In genomic region chr5:107831612-107832395, GRCh38 we compare ENCODE assay signal across 20 cellular contexts.
DNase-seq lines count a peak whose midpoint lies in the region; ATAC-seq and TF ChIP-seq lines count a peak whose summit lies in the region.
"Had no signal": no experiment of that assay in that cellular context is flagged by ENCODE, and none has a peak within 500 bp of the region (broad histone marks: within the 10 kb centered on the region; RNA-seq: fewer than 3 reads in every experiment).

No MANE protein-coding gene starts in this region.

- H3K9me3 Mint-ChIP-seq in GM23338 (no peaks in the 10 kb centered on the region), WTC11 (no peaks in the 10 kb centered on the region), Calu3 (ENCODE audit: low read depth, unreplicated experiment) (no peaks in the 10 kb centered on the region)
- H3K9me3 Mint-ChIP-seq: activated naive CD8-positive, alpha-beta T cell treated with anti-CD3 and anti-CD28 coated beads, Interleukin-2, amount 10 ng/mL, durations not matched to agents 7 days and 5 days; activated T-cell treated with anti-CD3 and anti-CD28 coated beads, Interleukin-2, amount 50 U/mL, for 4 hours had no signal

- DNase-seq in AG09319 (ENCODE audit: extremely low read depth, low read depth) (peak; percentile 64), GM23338 (ENCODE audit: low spot score) (peak; percentile 32), WTC11 (ENCODE audit: low spot score) (no peak), left colon (no peak), Calu3 (no peak), lower lobe of right lung (no peak)
- DNase-seq: activated CD4-positive, alpha-beta T cell treated with anti-CD3 and anti-CD28 coated beads, Interleukin-2, amount 50 U/mL, for 4 hours; activated naive CD8-positive, alpha-beta T cell treated with anti-CD3 and anti-CD28 coated beads, Interleukin-2, amount 10 ng/mL, durations not matched to agents 7 days and 5 days; activated T-cell treated with anti-CD3 and anti-CD28 coated beads, Interleukin-2, amount 50 U/mL, for 4 hours; cerebellar nuclear complex; head of caudate nucleus; kidney; NCI-H2107; stimulated activated naive CD4-positive, alpha-beta T cell treated with Interleukin-2 at 50 U/mL for 16 hours; T-helper 9 cell had no signal

- no TSS peak for BruUV-seq in Calu3 (replicated peaks; lab: Mats Ljungman, UMichigan)

- H3K4me2 ChIP-seq in GM23338, result no peak overlapping the region

- H3K4me1 Mint-ChIP-seq in GM23338 (peaks cover 21% of the 10 kb centered on the region), WTC11 (peaks cover 20% of the 10 kb centered on the region), Calu3 (ENCODE audit: low read depth, unreplicated experiment) (no peaks in the 10 kb centered on the region)
- H3K4me1 Mint-ChIP-seq: activated naive CD8-positive, alpha-beta T cell treated with anti-CD3 and anti-CD28 coated beads, Interleukin-2, amount 10 ng/mL, durations not matched to agents 7 days and 5 days; CD14-positive monocyte had no signal

- H3K36me3 Mint-ChIP-seq in GM23338 (ENCODE audit: low read depth), result no peaks in the 10 kb centered on the region
- no peaks in the 10 kb centered on the region for H3K36me3 Mint-ChIP-seq in WTC11
- H3K36me3 Mint-ChIP-seq in Calu3 (ENCODE audit: insufficient read depth, unreplicated experiment), result no peaks in the 10 kb centered on the region
- H3K36me3 Mint-ChIP-seq: activated naive CD8-positive, alpha-beta T cell treated with anti-CD3 and anti-CD28 coated beads, Interleukin-2, amount 10 ng/mL, durations not matched to agents 7 days and 5 days; CD14-positive monocyte had no signal

- no peaks in the 10 kb centered on the region for H3K79me2 ChIP-seq in GM23338 (replicated peaks; ENCODE audit: insufficient read depth)
- H3K79me2 ChIP-seq: parathyroid adenoma had no signal

- CTCF ChIA-PET in WTC11 (lab: Charles Lee), result interaction anchor here (0.7 kb wide), 1 partner anchor 260 kb away, joined by 3 read pairs; no protein-coding TSS in a partner anchor
- CTCF ChIA-PET in Calu3 (lab: Charles Lee), result no interaction called here

- TF ChIP-seq CTCF in AG09319 (IDR thresholded peaks at IDR 0.05; ENCODE audit: low read depth, low read length) (no peak), GM23338 (conservative IDR thresholded peaks at IDR 0.05; ENCODE audit: low read depth in 2 of 2) (peak; percentile 7 to 47; a peak in 2 of 4 replicates), WTC11 (IDR thresholded peaks at IDR 0.05) (no peak), Calu3 (IDR thresholded peaks at IDR 0.05; ENCODE audit: unreplicated experiment) (no peak), lower lobe of right lung (IDR thresholded peaks at IDR 0.05) (no peak)

- 0 out of 2 replicates have a peak, but pooled peaks cover 7% of the 10 kb centered on the region for H3K4me1 ChIP-seq in GM23338 (ENCODE audit: insufficient read depth)
- no peaks in the 10 kb centered on the region for H3K4me1 ChIP-seq in lower lobe of right lung
- H3K4me1 ChIP-seq: parathyroid adenoma had no signal

- H3K4me3 Mint-ChIP-seq in GM23338 (no peak overlapping the region), WTC11 (no peak overlapping the region), Calu3 (ENCODE audit: low read depth, unreplicated experiment) (no peak overlapping the region)
- H3K4me3 Mint-ChIP-seq: activated naive CD8-positive, alpha-beta T cell treated with anti-CD3 and anti-CD28 coated beads, Interleukin-2, amount 10 ng/mL, durations not matched to agents 7 days and 5 days; activated T-cell treated with anti-CD3 and anti-CD28 coated beads, Interleukin-2, amount 50 U/mL, for 4 hours; CD14-positive monocyte had no signal

- intact Hi-C loops in left colon (cut with DNase I, micrococcal nuclease) (no loop called here), Calu3 (cut with micrococcal nuclease; ENCODE audit: unreplicated experiment) (no loop called here), lower lobe of right lung (cut with DNase I) (no loop called here)

- H4K20me1 ChIP-seq in GM23338 (replicated peaks; ENCODE audit: insufficient read depth), result no peaks in the 10 kb centered on the region

- no peak overlapping the region for H3K27ac ChIP-seq in GM23338 (ENCODE audit: low read depth)
- no peak overlapping the region for H3K27ac ChIP-seq in lower lobe of right lung
- H3K27ac ChIP-seq: parathyroid adenoma, skin epidermis had no signal

- peak overlapping the region; percentile 67 for H2AFZ ChIP-seq in GM23338
- H2AFZ ChIP-seq: parathyroid adenoma had no signal

- ATAC-seq in GM23338 (peak; percentile 52), WTC11 (peak; percentile 78), left colon (peak; percentile 50), lower lobe of right lung (no peak), HG03045 (IDR thresholded peaks at IDR 0.05; ENCODE audit: unreplicated experiment) (no peak), GM18511 (IDR thresholded peaks at IDR 0.05; ENCODE audit: unreplicated experiment) (no peak)
- ATAC-seq: activated T-cell treated with anti-CD3 and anti-CD28 coated beads, Interleukin-2, amount 50 U/mL, for 4 hours had no signal

- no peaks in the 10 kb centered on the region for H3F3A ChIP-seq in GM23338 (replicated peaks; ENCODE audit: low read depth)

- H3K4me3 ChIP-seq in GM23338 (no peak overlapping the region), lower lobe of right lung (no peak overlapping the region)
- H3K4me3 ChIP-seq: skin epidermis had no signal

- H3K27ac Mint-ChIP-seq in GM23338, result no peak overlapping the region
- H3K27ac Mint-ChIP-seq in WTC11, result peak overlapping the region; percentile 3; the same call in 1 of the 2 replicates
- H3K27ac Mint-ChIP-seq in Calu3 (ENCODE audit: unreplicated experiment), result no peak overlapping the region
- H3K27ac Mint-ChIP-seq: activated naive CD8-positive, alpha-beta T cell treated with anti-CD3 and anti-CD28 coated beads, Interleukin-2, amount 10 ng/mL, durations not matched to agents 7 days and 5 days had no signal

- H3K27me3 Mint-ChIP-seq in GM23338 (ENCODE audit: insufficient read depth, low read depth, poor library complexity), result peaks cover 4% of the 10 kb centered on the region
- 0 out of 2 replicates have a peak, but pooled peaks cover 2% of the 10 kb centered on the region for H3K27me3 Mint-ChIP-seq in WTC11 (ENCODE audit: low read depth)
- H3K27me3 Mint-ChIP-seq in Calu3 (ENCODE audit: unreplicated experiment), result peaks cover 45% of the 10 kb centered on the region

- POLR2A ChIA-PET in WTC11 (lab: Charles Lee), result no interaction called here

- H3K9me3 ChIP-seq in lower lobe of right lung, result no peaks in the 10 kb centered on the region

- H3K36me3 ChIP-seq in GM23338 (ENCODE audit: insufficient read depth), result no peaks in the 10 kb centered on the region
- H3K36me3 ChIP-seq in lower lobe of right lung, result no peaks in the 10 kb centered on the region

- H3K27me3 ChIP-seq in GM23338 (ENCODE audit: insufficient read depth), result no peaks in the 10 kb centered on the region
- H3K27me3 ChIP-seq in lower lobe of right lung (ENCODE audit: low read depth), result no peaks in the 10 kb centered on the region

- H3K9me2 ChIP-seq in GM23338 (ENCODE audit: insufficient read depth), result peaks cover 6% of the 10 kb centered on the region; the same call in 1 of the 2 replicates

TF ChIP-seq in GM23338, 12 proteins besides CTCF, POLR2A, EP300 and RAD21 (continues in another document):
- TF ChIP-seq ZNF331 (CRISPR knock-in tag; IDR thresholded peaks at IDR 0.05; ENCODE audit: low read depth) (no peak), STAT1 (IDR thresholded peaks at IDR 0.05; ENCODE audit: unreplicated experiment) (no peak)

TF ChIP-seq in WTC11, 78 proteins besides CTCF, POLR2A, EP300 and RAD21 (continues in another document):
- TF ChIP-seq ARID4B (CRISPR knock-in tag; IDR thresholded peaks at IDR 0.05; ENCODE audit: borderline replicate concordance) (no peak), CDX4 (CRISPR knock-in tag; IDR thresholded peaks at IDR 0.05; ENCODE audit: borderline replicate concordance) (no peak), EMX1 (CRISPR knock-in tag; IDR thresholded peaks at IDR 0.05) (no peak)

Comparison
In these comparisons a context has a peak if more than half of its experiments do, and no peak if none do; other contexts are left out.
1. DNase-seq: peak in AG09319 (single experiment) and GM23338 (single experiment); none in WTC11 (single experiment), left colon (0 of 2), Calu3 (single experiment) and lower lobe of right lung (single experiment).
2. CTCF ChIP-seq: peak in GM23338 (2 of 2); none in AG09319 (single experiment), WTC11 (single experiment), Calu3 (single experiment) and lower lobe of right lung (single experiment).
3. ATAC-seq: peak in GM23338 (single experiment), WTC11 (single experiment) and left colon (single experiment); none in lower lobe of right lung (0 of 2), HG03045 (single experiment) and GM18511 (single experiment).